ENCODE assay signal across 1 cellular context in the genomic region with DNA sequence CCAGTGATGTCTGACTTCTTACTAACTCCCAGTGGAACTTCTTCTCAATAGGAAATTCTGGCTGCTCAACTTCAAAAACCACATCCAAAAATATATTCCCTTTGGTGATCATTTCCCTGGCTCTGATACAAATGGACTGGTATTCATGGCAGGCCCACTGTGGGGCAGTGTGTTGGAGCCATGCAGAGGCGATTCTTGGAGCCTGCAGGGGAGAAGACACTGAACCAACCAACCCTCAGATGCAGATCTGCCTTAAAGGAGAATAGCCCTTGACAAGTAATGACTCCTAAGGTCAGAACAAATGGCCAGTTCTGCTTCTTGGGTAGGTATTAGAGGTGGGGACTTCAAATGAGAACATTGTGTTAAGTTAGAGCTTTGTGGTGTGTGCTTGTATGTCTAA.
TF ChIP-seq lines count a peak whose summit lies in the region.

No MANE protein-coding gene starts in this region.

TF ChIP-seq in K562, 482 proteins besides CTCF, POLR2A, EP300 and RAD21:
- TF ChIP-seq, protein P1, sequence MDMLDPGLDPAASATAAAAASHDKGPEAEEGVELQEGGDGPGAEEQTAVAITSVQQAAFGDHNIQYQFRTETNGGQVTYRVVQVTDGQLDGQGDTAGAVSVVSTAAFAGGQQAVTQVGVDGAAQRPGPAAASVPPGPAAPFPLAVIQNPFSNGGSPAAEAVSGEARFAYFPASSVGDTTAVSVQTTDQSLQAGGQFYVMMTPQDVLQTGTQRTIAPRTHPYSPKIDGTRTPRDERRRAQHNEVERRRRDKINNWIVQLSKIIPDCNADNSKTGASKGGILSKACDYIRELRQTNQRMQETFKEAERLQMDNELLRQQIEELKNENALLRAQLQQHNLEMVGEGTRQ (CRISPR knock-in tag; IDR thresholded peaks at IDR 0.05): no peak
- TF ChIP-seq, protein P2, sequence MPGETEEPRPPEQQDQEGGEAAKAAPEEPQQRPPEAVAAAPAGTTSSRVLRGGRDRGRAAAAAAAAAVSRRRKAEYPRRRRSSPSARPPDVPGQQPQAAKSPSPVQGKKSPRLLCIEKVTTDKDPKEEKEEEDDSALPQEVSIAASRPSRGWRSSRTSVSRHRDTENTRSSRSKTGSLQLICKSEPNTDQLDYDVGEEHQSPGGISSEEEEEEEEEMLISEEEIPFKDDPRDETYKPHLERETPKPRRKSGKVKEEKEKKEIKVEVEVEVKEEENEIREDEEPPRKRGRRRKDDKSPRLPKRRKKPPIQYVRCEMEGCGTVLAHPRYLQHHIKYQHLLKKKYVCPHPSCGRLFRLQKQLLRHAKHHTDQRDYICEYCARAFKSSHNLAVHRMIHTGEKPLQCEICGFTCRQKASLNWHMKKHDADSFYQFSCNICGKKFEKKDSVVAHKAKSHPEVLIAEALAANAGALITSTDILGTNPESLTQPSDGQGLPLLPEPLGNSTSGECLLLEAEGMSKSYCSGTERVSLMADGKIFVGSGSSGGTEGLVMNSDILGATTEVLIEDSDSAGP (CRISPR knock-in tag; IDR thresholded peaks at IDR 0.05): peak; percentile 65
